1 cellular context compared by ENCODE assay signal in genomic region chr1:201939271-201939973, GRCh38.
A peak's percentile ranks its signal among the peaks of the same experiment; 100 is the strongest.
TF ChIP-seq lines count a peak whose summit lies in the region.

No MANE protein-coding gene starts in this region.

TF ChIP-seq in K562, 482 proteins besides CTCF, POLR2A, EP300 and RAD21 (continued from another document):
- TF ChIP-seq, protein P1, sequence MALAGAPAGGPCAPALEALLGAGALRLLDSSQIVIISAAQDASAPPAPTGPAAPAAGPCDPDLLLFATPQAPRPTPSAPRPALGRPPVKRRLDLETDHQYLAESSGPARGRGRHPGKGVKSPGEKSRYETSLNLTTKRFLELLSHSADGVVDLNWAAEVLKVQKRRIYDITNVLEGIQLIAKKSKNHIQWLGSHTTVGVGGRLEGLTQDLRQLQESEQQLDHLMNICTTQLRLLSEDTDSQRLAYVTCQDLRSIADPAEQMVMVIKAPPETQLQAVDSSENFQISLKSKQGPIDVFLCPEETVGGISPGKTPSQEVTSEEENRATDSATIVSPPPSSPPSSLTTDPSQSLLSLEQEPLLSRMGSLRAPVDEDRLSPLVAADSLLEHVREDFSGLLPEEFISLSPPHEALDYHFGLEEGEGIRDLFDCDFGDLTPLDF (CRISPR knock-in tag; IDR thresholded peaks at IDR 0.05), result no peak
- no peak for TF ChIP-seq ZNF174 (CRISPR knock-in tag; IDR thresholded peaks at IDR 0.05)
- no peak for TF ChIP-seq ZNF23 (CRISPR knock-in tag; IDR thresholded peaks at IDR 0.05)
- TF ChIP-seq PHF20 (IDR thresholded peaks at IDR 0.05; ENCODE audit: partially characterized antibody), result no peak
- no peak for TF ChIP-seq ZNF280A (IDR thresholded peaks at IDR 0.05; ENCODE audit: low read depth, partially characterized antibody)
- no peak for TF ChIP-seq ZNF347 (CRISPR knock-in tag; IDR thresholded peaks at IDR 0.05; ENCODE audit: low read depth)
- TF ChIP-seq DACH1 (IDR thresholded peaks at IDR 0.05; ENCODE audit: partially characterized antibody), result peak; percentile 33
- no peak for TF ChIP-seq HDAC6 (IDR thresholded peaks at IDR 0.05; ENCODE audit: low read depth, low read length)
- no peak for TF ChIP-seq ZBTB7A (IDR thresholded peaks at IDR 0.05; ENCODE audit: borderline replicate concordance, control insufficient read depth, low read depth, low read length)
- TF ChIP-seq THAP7 (CRISPR knock-in tag; IDR thresholded peaks at IDR 0.05), result no peak
- TF ChIP-seq, protein P2, sequence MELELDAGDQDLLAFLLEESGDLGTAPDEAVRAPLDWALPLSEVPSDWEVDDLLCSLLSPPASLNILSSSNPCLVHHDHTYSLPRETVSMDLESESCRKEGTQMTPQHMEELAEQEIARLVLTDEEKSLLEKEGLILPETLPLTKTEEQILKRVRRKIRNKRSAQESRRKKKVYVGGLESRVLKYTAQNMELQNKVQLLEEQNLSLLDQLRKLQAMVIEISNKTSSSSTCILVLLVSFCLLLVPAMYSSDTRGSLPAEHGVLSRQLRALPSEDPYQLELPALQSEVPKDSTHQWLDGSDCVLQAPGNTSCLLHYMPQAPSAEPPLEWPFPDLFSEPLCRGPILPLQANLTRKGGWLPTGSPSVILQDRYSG (tag; conservative IDR thresholded peaks at IDR 0.05; ENCODE audit: low read depth), result no peak
- TF ChIP-seq NR2F6 (CRISPR knock-in tag; IDR thresholded peaks at IDR 0.05), result no peak
- TF ChIP-seq, protein P3, sequence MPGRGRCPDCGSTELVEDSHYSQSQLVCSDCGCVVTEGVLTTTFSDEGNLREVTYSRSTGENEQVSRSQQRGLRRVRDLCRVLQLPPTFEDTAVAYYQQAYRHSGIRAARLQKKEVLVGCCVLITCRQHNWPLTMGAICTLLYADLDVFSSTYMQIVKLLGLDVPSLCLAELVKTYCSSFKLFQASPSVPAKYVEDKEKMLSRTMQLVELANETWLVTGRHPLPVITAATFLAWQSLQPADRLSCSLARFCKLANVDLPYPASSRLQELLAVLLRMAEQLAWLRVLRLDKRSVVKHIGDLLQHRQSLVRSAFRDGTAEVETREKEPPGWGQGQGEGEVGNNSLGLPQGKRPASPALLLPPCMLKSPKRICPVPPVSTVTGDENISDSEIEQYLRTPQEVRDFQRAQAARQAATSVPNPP (IDR thresholded peaks at IDR 0.05; ENCODE audit: borderline replicate concordance, insufficient read depth, insufficient read length), result no peak
- TF ChIP-seq NEUROD1 (IDR thresholded peaks at IDR 0.05; ENCODE audit: borderline replicate concordance, low read depth, low read length, partially characterized antibody), result no peak
- TF ChIP-seq NFIC (IDR thresholded peaks at IDR 0.05), result 0 out of 2 replicates have a peak, but pooled peaks have one; percentile 7
- TF ChIP-seq SRSF7 (optimal IDR thresholded peaks at IDR 0.05; ENCODE audit: low read depth, low read length), result no peak
- no peak for TF ChIP-seq EWSR1 (IDR thresholded peaks at IDR 0.05; ENCODE audit: borderline replicate concordance, low read depth, partially characterized antibody)
- no peak for TF ChIP-seq RREB1 (CRISPR knock-in tag; IDR thresholded peaks at IDR 0.05)
- no peak for TF ChIP-seq HNRNPL (IDR thresholded peaks at IDR 0.05; ENCODE audit: low read depth, low read length)
